17 cellular contexts compared by ENCODE assay signal in the genomic region with DNA sequence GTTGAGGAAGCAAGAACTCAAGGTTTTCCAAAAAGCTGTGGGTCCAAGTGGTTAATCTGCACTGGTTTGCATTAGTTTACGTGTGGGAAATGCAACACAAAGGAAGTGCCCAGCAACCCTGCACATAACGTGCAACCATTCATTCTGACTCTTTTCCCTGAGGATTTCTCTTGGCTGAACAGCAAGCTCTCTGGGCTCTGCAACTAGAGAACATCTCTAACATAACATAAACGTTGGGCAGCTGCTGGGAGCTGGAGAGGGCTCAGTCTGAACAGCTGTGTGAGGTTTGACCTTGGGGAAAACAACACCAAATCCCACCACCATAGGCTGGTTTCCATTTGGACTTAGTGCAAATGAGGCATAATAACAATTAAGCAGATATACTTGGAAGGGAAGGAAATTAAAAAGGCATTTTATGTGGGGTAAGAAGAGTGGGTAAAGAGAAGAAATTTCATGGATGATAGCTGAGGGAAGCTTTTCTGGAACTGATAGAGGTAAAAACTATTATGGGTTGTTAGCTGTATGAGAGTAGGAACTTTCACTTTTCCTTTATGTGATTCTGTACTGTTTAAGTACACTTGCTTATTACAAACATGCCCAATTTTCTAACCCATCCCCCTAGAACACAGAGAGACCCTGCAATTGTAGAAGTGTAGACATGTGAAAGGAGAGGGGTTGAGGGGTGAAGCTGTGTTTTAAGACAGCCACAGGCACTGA.
A peak's percentile ranks its signal among the peaks of the same experiment; 100 is the strongest.
DNase-seq lines count a peak whose midpoint lies in the region; ATAC-seq and TF ChIP-seq lines count a peak whose summit lies in the region.
"Had no signal": no experiment of that assay in that cellular context is flagged by ENCODE, and none has a peak within 500 bp of the region (broad histone marks: within the 10 kb centered on the region; RNA-seq: fewer than 3 reads in every experiment).

No MANE protein-coding gene starts in this region.

- no peaks in the 10 kb centered on the region for H4K20me1 ChIP-seq in MM.1S (ENCODE audit: insufficient read depth, low read length)

- H3K4me2 ChIP-seq in MM.1S (ENCODE audit: low read depth, low read length) = peak overlapping the region; percentile 65

- H2AFZ ChIP-seq in MM.1S (ENCODE audit: low read length) = peak overlapping the region; percentile 65

- peaks cover 29% of the 10 kb centered on the region for H3K4me1 ChIP-seq in MM.1S (ENCODE audit: low read length)
- H3K4me1 ChIP-seq: colonic mucosa had no signal

- no peak overlapping the region; the same call in 1 of the 2 replicates for H3K4me3 ChIP-seq in MM.1S (ENCODE audit: low read length)
- no peak overlapping the region for H3K4me3 ChIP-seq in astrocyte of the spinal cord (ENCODE audit: low read depth, low read length)
- H3K4me3 ChIP-seq: colonic mucosa, lung, skin epidermis had no signal

- intact Hi-C loops in left cardiac atrium (cut with DNase I) = no loop called here

- H3K9me2 ChIP-seq in MM.1S (replicated peaks; ENCODE audit: insufficient read depth, low read length) = no peaks in the 10 kb centered on the region

- peak; percentile 55 to 73 for ATAC-seq in left cardiac atrium
- no peak for ATAC-seq in HG02981 (IDR thresholded peaks at IDR 0.05; ENCODE audit: unreplicated experiment)
- ATAC-seq: stimulated activated naive CD8-positive, alpha-beta T cell treated with anti-CD3 and anti-CD28 coated beads, Interleukin-15, amount 100 ng/mL, for 72 hours had no signal

- no peaks in the 10 kb centered on the region for H3K9me3 ChIP-seq in MM.1S (replicated peaks; ENCODE audit: insufficient read depth, low read length)
- H3K9me3 ChIP-seq: colonic mucosa had no signal

- peaks cover 8% of the 10 kb centered on the region for H3F3A ChIP-seq in MM.1S (ENCODE audit: insufficient read depth, low read length)

- H3K36me3 ChIP-seq in MM.1S (replicated peaks; ENCODE audit: insufficient read depth, low read length) = no peaks in the 10 kb centered on the region
- H3K36me3 ChIP-seq: colonic mucosa had no signal

- 0 out of 2 replicates have a peak overlapping the region, but pooled peaks have one; percentile 13 for H3K9ac ChIP-seq in MM.1S (ENCODE audit: low read length)

- TF ChIP-seq CTCF in MM.1S (IDR thresholded peaks at IDR 0.05; ENCODE audit: low read length) (no peak), astrocyte of the spinal cord (IDR thresholded peaks at IDR 0.05; ENCODE audit: low read depth, low read length) (no peak)

- DNase-seq in MM.1S = peak; percentile 29
- peak; percentile 61 for DNase-seq in astrocyte of the spinal cord (ENCODE audit: low read depth, low spot score)
- DNase-seq in left cardiac atrium = no peak
- DNase-seq in smooth muscle cell of the brain vasculature (ENCODE audit: low read depth, low spot score) = peak; percentile 79
- no peak for DNase-seq in NCI-H1048 (lab: John Stamatoyannopoulos, UW)
- DNase-seq in stimulated activated naive CD4-positive, alpha-beta T cell treated with Interleukin-2 at 50 U/mL for 16 hours (lab: John Stamatoyannopoulos, UW) = no peak
- DNase-seq: activated CD4-positive, alpha-beta T cell treated with anti-CD3 and anti-CD28 coated beads for 48 hours; activated naive CD8-positive, alpha-beta T cell treated with anti-CD3 and anti-CD28 coated beads, Interleukin-2, amount 10 ng/mL, durations not matched to agents 7 days and 5 days; colonic mucosa; DND-41; NCI-H2081 treated with DMSO at 0.1 percent for 48 hours; NCI-H774; stimulated activated naive CD8-positive, alpha-beta T cell treated with anti-CD3 and anti-CD28 coated beads, Interleukin-15, amount 100 ng/mL, for 72 hours had no signal

- no peaks in the 10 kb centered on the region for H3K27me3 ChIP-seq in MM.1S (replicated peaks; ENCODE audit: insufficient read depth, low read length)
- H3K27me3 ChIP-seq: colonic mucosa had no signal

- in situ Hi-C loops in astrocyte of the spinal cord (cut with HindIII; ENCODE audit: low sequenced_read_pairs) = no loop called here

- H3K79me2 ChIP-seq in MM.1S (ENCODE audit: low read length) = no peaks in the 10 kb centered on the region

- no peak overlapping the region for H3K27ac ChIP-seq in MM.1S (ENCODE audit: low read length)
- H3K27ac ChIP-seq: colonic mucosa, epithelial cell of prostate had no signal

Comparison
In these comparisons a context has a peak if more than half of its experiments do, and no peak if none do; other contexts are left out.
1. DNase-seq: peak in MM.1S (single experiment), astrocyte of the spinal cord (single experiment) and smooth muscle cell of the brain vasculature (single experiment); none in left cardiac atrium (single experiment), NCI-H1048 (single experiment) and stimulated activated naive CD4-positive, alpha-beta T cell treated with Interleukin-2 at 50 U/mL for 16 hours (single experiment).